ENCODE assay signal across 35 cellular contexts in genomic region chr15:33393552-33393951, GRCh38.
"Had no signal": no experiment of that assay in that cellular context is flagged by ENCODE, and none has a peak within 500 bp of the region (broad histone marks: within the 10 kb centered on the region; RNA-seq: fewer than 3 reads in every experiment).

No MANE protein-coding gene starts in this region.

- H3K4me3 ChIP-seq: MG63 had no signal

- DNase-seq: Karpas-422, Kasumi-1, KG1, MG63, MM.1S, MV-4-11, NCI-H1048, NCI-H1092, NCI-H1092 treated with DMSO at 0.1 percent for 48 hours, NCI-H1105, NCI-H1105 treated with DMSO at 0.1 percent for 48 hours, NCI-H1417, NCI-H1417 treated with DMSO at 0.1 percent for 48 hours, NCI-H1436, NCI-H1436 treated with DMSO at 0.1 percent for 48 hours, NCI-H146, NCI-H1694, NCI-H1694 treated with DMSO at 0.1 percent for 48 hours, NCI-H187, NCI-H187 treated with DMSO at 0.1 percent for 48 hours, NCI-H1930, NCI-H2029, NCI-H2029 treated with DMSO at 0.1 percent for 48 hours, NCI-H2081, NCI-H2081 treated with DMSO at 0.1 percent for 48 hours, NCI-H2107, NCI-H2171, NCI-H2171 treated with DMSO at 0.1 percent for 48 hours, NCI-H2227 treated with DMSO at 0.1 percent for 48 hours, NCI-H226, NCI-H345, NCI-H446, NCI-H446 treated with DMSO at 0.1 percent for 48 hours, NCI-H510A had no signal

- H3K9me3 ChIP-seq: MG63 had no signal

- H3K27ac ChIP-seq: KMS-11 had no signal

- H3K36me3 ChIP-seq: MG63 had no signal

- H3K27me3 ChIP-seq: MG63 had no signal
